Comparison of ENCODE assay signal across 19 cellular contexts in genomic region chr2:107376910-107377309, GRCh38.
"Had no signal": no experiment of that assay in that cellular context is flagged by ENCODE, and none has a peak within 500 bp of the region (broad histone marks: within the 10 kb centered on the region; RNA-seq: fewer than 3 reads in every experiment).

No MANE protein-coding gene starts in this region.

- H3K27me3 Mint-ChIP-seq: naive thymus-derived CD4-positive, alpha-beta T cell; type B pancreatic cell had no signal

- H3K4me3 ChIP-seq: colonic mucosa, esophagus squamous epithelium, lower lobe of right lung, psoas muscle had no signal

- DNase-seq: colonic mucosa; dermis blood vessel endothelial cell; esophagus squamous epithelium; foreskin fibroblast; head of caudate nucleus; hippocampal formation; lower lobe of right lung; mesendoderm; naive thymus-derived CD4-positive, alpha-beta T cell; nephron progenitor cell; psoas muscle; retina; small intestine; stimulated activated CD4-positive, alpha-beta T cell treated with anti-CD3 and anti-CD28 coated beads, Interleukin-12 subunit alpha, Interleukin-12 subunit beta, amount 100 ng/mL, for 4 hours; stimulated activated CD4-positive, alpha-beta T cell treated with anti-CD3 and anti-CD28 coated beads, Interleukin-2, amount 100 ng/mL, for 48 hours; stimulated activated naive CD4-positive, alpha-beta T cell treated with Interleukin-2 at 50 U/mL for 16 hours had no signal

- H3K36me3 ChIP-seq: colonic mucosa, esophagus squamous epithelium, lower lobe of right lung had no signal

- H3K9me3 ChIP-seq: colonic mucosa, esophagus squamous epithelium, lower lobe of right lung, psoas muscle had no signal

- H3K36me3 Mint-ChIP-seq: naive thymus-derived CD4-positive, alpha-beta T cell; type B pancreatic cell had no signal

- H3K9me3 Mint-ChIP-seq: type B pancreatic cell had no signal

- H3K4me1 ChIP-seq: colonic mucosa, lower lobe of right lung, parathyroid adenoma, psoas muscle had no signal

- H3K4me1 Mint-ChIP-seq: naive thymus-derived CD4-positive, alpha-beta T cell; nephron progenitor cell had no signal

- ATAC-seq: left lobe of liver; lower lobe of right lung; naive thymus-derived CD4-positive, alpha-beta T cell; psoas muscle had no signal

- H3K27me3 ChIP-seq: colonic mucosa, esophagus squamous epithelium had no signal

- H3K4me3 Mint-ChIP-seq: naive thymus-derived CD4-positive, alpha-beta T cell; nephron progenitor cell; type B pancreatic cell had no signal

- H3K27ac ChIP-seq: colonic mucosa, esophagus squamous epithelium, lower lobe of right lung, parathyroid adenoma, psoas muscle had no signal

- H3K27ac Mint-ChIP-seq: naive thymus-derived CD4-positive, alpha-beta T cell; nephron progenitor cell; type B pancreatic cell had no signal
